10 cellular contexts compared by ENCODE assay signal in genomic region chr9:37964740-37965081, GRCh38.
DNase-seq lines count a peak whose midpoint lies in the region; ATAC-seq, FAIRE-seq and TF ChIP-seq lines count a peak whose summit lies in the region.
"Had no signal": no experiment of that assay in that cellular context is flagged by ENCODE, and none has a peak within 500 bp of the region (broad histone marks: within the 10 kb centered on the region; RNA-seq: fewer than 3 reads in every experiment).

No MANE protein-coding gene starts in this region.

- H3K9me3 Mint-ChIP-seq in activated CD4-positive, alpha-beta T cell treated with anti-CD3 and anti-CD28 coated beads for 36 hours (ENCODE audit: low read depth) = no peaks in the 10 kb centered on the region
- H3K9me3 Mint-ChIP-seq in endothelial cell (ENCODE audit: unreplicated experiment) = no peaks in the 10 kb centered on the region

- DNase-seq in activated CD4-positive, alpha-beta T cell treated with anti-CD3 and anti-CD28 coated beads for 36 hours = no peak
- DNase-seq in activated CD4-positive, alpha-beta T cell treated with anti-CD3 and anti-CD28 coated beads, Interleukin-2, amount 50 U/mL, for 4 hours = no peak
- DNase-seq in tibial artery = no peak
- DNase-seq in endothelial cell (ENCODE audit: low spot score) = no peak
- DNase-seq in HTR-8/SVneo (ENCODE audit: insufficient read length, low spot score) = no peak
- no peak for DNase-seq in NOMO-1 treated with DMSO at 0.1 percent for 48 hours (lab: John Stamatoyannopoulos, UW; ENCODE audit: unreplicated experiment)
- DNase-seq: retina had no signal

- H3K27me3 ChIP-seq in mucosa of rectum (ENCODE audit: control insufficient read depth in 2 of 2, insufficient read depth in 2 of 2, low read length in 2 of 2) = no peaks in the 10 kb centered on the region
- H3K27me3 ChIP-seq in tibial artery = no peaks in the 10 kb centered on the region

- no peaks in the 10 kb centered on the region for H3K36me3 ChIP-seq in mucosa of rectum (ENCODE audit: control insufficient read depth in 2 of 2, insufficient read depth in 2 of 2, low read length in 2 of 2)
- no peaks in the 10 kb centered on the region for H3K36me3 ChIP-seq in tibial artery

- no peak overlapping the region for H3K4me3 Mint-ChIP-seq in activated CD4-positive, alpha-beta T cell treated with anti-CD3 and anti-CD28 coated beads for 36 hours
- no peak overlapping the region for H3K4me3 Mint-ChIP-seq in endothelial cell (ENCODE audit: unreplicated experiment)

- no peak overlapping the region for H3K4me3 ChIP-seq in mucosa of rectum (ENCODE audit: low read length in 2 of 2)
- H3K4me3 ChIP-seq in tibial artery = no peak overlapping the region

- no peaks in the 10 kb centered on the region for H3K27me3 Mint-ChIP-seq in activated CD4-positive, alpha-beta T cell treated with anti-CD3 and anti-CD28 coated beads for 36 hours
- peaks cover 5% of the 10 kb centered on the region for H3K27me3 Mint-ChIP-seq in endothelial cell (ENCODE audit: unreplicated experiment)

- H3K27ac ChIP-seq in cingulate gyrus (ENCODE audit: low read depth, low read length) (peak overlapping the region; percentile 91), mucosa of rectum (ENCODE audit: low read depth in 2 of 2, low read length in 2 of 2) (peak overlapping the region; percentile 76 to 78), tibial artery (peak overlapping the region; percentile 71 to 76)

- TF ChIP-seq CTCF in tibial artery (IDR thresholded peaks at IDR 0.05) (no peak), endothelial cell (IDR thresholded peaks at IDR 0.05; ENCODE audit: unreplicated experiment) (no peak)

- H3K9me3 ChIP-seq in mucosa of rectum (ENCODE audit: control insufficient read depth in 2 of 2, low read length in 2 of 2) = no peaks in the 10 kb centered on the region
- H3K9me3 ChIP-seq in tibial artery = no peaks in the 10 kb centered on the region

- intact Hi-C loops in activated CD4-positive, alpha-beta T cell treated with anti-CD3 and anti-CD28 coated beads for 36 hours (cut with DNase I, micrococcal nuclease) = no loop called here
- intact Hi-C loops in tibial artery (cut with DNase I; ENCODE audit: low total_unique reads) = no loop called here

- no peak for ATAC-seq in activated CD4-positive, alpha-beta T cell treated with anti-CD3 and anti-CD28 coated beads for 36 hours

- H3K27ac Mint-ChIP-seq in activated CD4-positive, alpha-beta T cell treated with anti-CD3 and anti-CD28 coated beads for 36 hours = peak overlapping the region; percentile 55
- no peak overlapping the region for H3K27ac Mint-ChIP-seq in endothelial cell (ENCODE audit: unreplicated experiment)

- FAIRE-seq in HTR-8/SVneo (lab: Jason Lieb, UNC) = no peak
- FAIRE-seq: A204.1 had no signal

- no peaks in the 10 kb centered on the region for H3K36me3 Mint-ChIP-seq in activated CD4-positive, alpha-beta T cell treated with anti-CD3 and anti-CD28 coated beads for 36 hours (ENCODE audit: low read depth)
- H3K36me3 Mint-ChIP-seq in endothelial cell (ENCODE audit: low read depth, unreplicated experiment) = peaks cover 23% of the 10 kb centered on the region

- POLR2A ChIA-PET in activated CD4-positive, alpha-beta T cell treated with anti-CD3 and anti-CD28 coated beads for 36 hours (lab: Charles Lee) = no interaction called here

- peak overlapping the region in 1 of 2 donors; percentile 24 for H3K9ac ChIP-seq in mucosa of rectum (ENCODE audit: low read depth in 1 of 2, low read length in 2 of 2)

- peaks cover 14% of the 10 kb centered on the region for H3K4me1 Mint-ChIP-seq in activated CD4-positive, alpha-beta T cell treated with anti-CD3 and anti-CD28 coated beads for 36 hours
- H3K4me1 Mint-ChIP-seq in endothelial cell (ENCODE audit: unreplicated experiment) = no peaks in the 10 kb centered on the region

- CTCF ChIA-PET in activated CD4-positive, alpha-beta T cell treated with anti-CD3 and anti-CD28 coated beads for 36 hours (lab: Charles Lee) = no interaction called here

- H3K4me1 ChIP-seq in mucosa of rectum (ENCODE audit: control insufficient read depth in 2 of 2, insufficient read depth in 2 of 2, low read length in 2 of 2) (peaks cover 46 to 55% of the 10 kb centered on the region in 2 donors), tibial artery (peaks cover 4 to 61% (median 32%) of the 10 kb centered on the region in 4 donors)
